In the genomic region with DNA sequence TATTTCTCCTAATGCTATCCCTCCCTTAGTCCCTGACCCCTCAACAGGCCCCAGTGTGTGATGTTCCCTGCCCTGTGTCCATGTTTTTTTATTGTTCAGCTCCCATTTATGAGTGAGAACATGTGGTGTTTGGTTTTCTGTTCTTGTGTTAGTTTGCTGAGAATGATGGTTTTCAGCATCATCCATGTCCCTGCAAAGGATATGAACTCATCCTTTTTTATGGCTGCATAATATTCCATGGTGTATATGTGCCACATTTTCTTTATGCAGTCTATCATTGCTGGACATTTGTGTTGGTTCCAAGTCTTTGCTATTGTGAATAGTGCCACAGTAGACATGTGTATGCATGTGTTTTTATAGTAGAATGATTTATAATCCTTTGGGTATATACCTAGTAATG, we compare ENCODE assay signal across 3 cellular contexts.
DNase-seq lines count a peak whose midpoint lies in the region; ATAC-seq and TF ChIP-seq lines count a peak whose summit lies in the region.
"Not testable (repeated sequence)": the region's sequence is repeated elsewhere in the genome, so short reads cannot be mapped to it uniquely, and the experiment has no call there.

No MANE protein-coding gene starts in this region.

- CTCF ChIA-PET in HEK293 (lab: Yijun Ruan, JAX), result interaction anchor here (0.6 kb wide), 1 partner anchor 410 kb away, joined by 3 read pairs; no protein-coding TSS in a partner anchor
- CTCF ChIA-PET in PC-3 (lab: Charles Lee), result not testable (repeated sequence)

- POLR2A ChIA-PET in HEK293 (lab: Yijun Ruan, JAX), result not testable (repeated sequence)
- POLR2A ChIA-PET in PC-3 (lab: Charles Lee; ENCODE audit: unreplicated experiment), result interaction anchor here (0.7 kb wide), 1 partner anchor 36 kb away, joined by 3 read pairs; no protein-coding TSS in a partner anchor

- not testable (repeated sequence) for H3K79me2 ChIP-seq in PC-3 (ENCODE audit: low read length)

- TF ChIP-seq CTCF in HEK293 (tag by site-specific recombination; IDR thresholded peaks at IDR 0.05); PC-3 (conservative IDR thresholded peaks at IDR 0.05; ENCODE audit: low read depth, low read length); VCaP (conservative IDR thresholded peaks at IDR 0.05): not testable (repeated sequence)

- ATAC-seq in PC-3, result not testable (repeated sequence)

- BruUV-seq in PC-3 (replicated peaks; lab: Mats Ljungman, UMichigan), result not testable (repeated sequence)

- not testable (repeated sequence) for H3K4me2 ChIP-seq in PC-3 (ENCODE audit: low read length)

- H3K4me1 ChIP-seq in HEK293 (ENCODE audit: control insufficient read depth, insufficient read depth, low read length); PC-3 (ENCODE audit: insufficient read depth, low read length): not testable (repeated sequence)

- intact Hi-C loops in PC-3 (cut with micrococcal nuclease), result loop anchor here (5.0 to 10.0 kb wide), 2 partner anchors 261 to 451 kb away; no protein-coding TSS in a partner anchor

- not testable (repeated sequence) for H2AFZ ChIP-seq in PC-3 (ENCODE audit: low read length)

- H3K4me3 ChIP-seq in HEK293 (ENCODE audit: low read depth, low read length); PC-3 (ENCODE audit: low read length): not testable (repeated sequence)

- not testable (repeated sequence) for H3K27ac ChIP-seq in HEK293 (ENCODE audit: extremely low read depth, low read depth, low read length)
- 0 out of 2 replicates have a peak overlapping the region, but pooled peaks have one; percentile 13 for H3K27ac ChIP-seq in PC-3 (ENCODE audit: low read length)
- peak overlapping the region; percentile 55 for H3K27ac ChIP-seq in VCaP

- not testable (repeated sequence) for DNase-seq in PC-3

- not testable (repeated sequence) for H3F3A ChIP-seq in PC-3 (ENCODE audit: low read length, unreplicated experiment)

- not testable (repeated sequence) for H4K20me1 ChIP-seq in PC-3 (ENCODE audit: low read length)

- H3K27me3 ChIP-seq in PC-3 (ENCODE audit: low read length), result not testable (repeated sequence)

- not testable (repeated sequence) for H3K36me3 ChIP-seq in HEK293 (ENCODE audit: control insufficient read depth in 2 of 2, insufficient read depth in 1 of 2, low read length in 2 of 2); PC-3 (ENCODE audit: low read depth, low read length)

- H3K9me2 ChIP-seq in PC-3 (replicated peaks; ENCODE audit: low read length), result not testable (repeated sequence)

- not testable (repeated sequence) for H3K9ac ChIP-seq in PC-3 (ENCODE audit: low read length)

- H3K9me3 ChIP-seq in HEK293 (ENCODE audit: control insufficient read depth, insufficient read depth, low read depth, low read length); PC-3 (ENCODE audit: low read length): not testable (repeated sequence)

TF ChIP-seq in HEK293, 187 proteins besides CTCF, POLR2A, EP300 and RAD21:
- peak; percentile 77 for TF ChIP-seq ZNF146 (tag by site-specific recombination; IDR thresholded peaks at IDR 0.05)
- TF ChIP-seq, protein P1, sequence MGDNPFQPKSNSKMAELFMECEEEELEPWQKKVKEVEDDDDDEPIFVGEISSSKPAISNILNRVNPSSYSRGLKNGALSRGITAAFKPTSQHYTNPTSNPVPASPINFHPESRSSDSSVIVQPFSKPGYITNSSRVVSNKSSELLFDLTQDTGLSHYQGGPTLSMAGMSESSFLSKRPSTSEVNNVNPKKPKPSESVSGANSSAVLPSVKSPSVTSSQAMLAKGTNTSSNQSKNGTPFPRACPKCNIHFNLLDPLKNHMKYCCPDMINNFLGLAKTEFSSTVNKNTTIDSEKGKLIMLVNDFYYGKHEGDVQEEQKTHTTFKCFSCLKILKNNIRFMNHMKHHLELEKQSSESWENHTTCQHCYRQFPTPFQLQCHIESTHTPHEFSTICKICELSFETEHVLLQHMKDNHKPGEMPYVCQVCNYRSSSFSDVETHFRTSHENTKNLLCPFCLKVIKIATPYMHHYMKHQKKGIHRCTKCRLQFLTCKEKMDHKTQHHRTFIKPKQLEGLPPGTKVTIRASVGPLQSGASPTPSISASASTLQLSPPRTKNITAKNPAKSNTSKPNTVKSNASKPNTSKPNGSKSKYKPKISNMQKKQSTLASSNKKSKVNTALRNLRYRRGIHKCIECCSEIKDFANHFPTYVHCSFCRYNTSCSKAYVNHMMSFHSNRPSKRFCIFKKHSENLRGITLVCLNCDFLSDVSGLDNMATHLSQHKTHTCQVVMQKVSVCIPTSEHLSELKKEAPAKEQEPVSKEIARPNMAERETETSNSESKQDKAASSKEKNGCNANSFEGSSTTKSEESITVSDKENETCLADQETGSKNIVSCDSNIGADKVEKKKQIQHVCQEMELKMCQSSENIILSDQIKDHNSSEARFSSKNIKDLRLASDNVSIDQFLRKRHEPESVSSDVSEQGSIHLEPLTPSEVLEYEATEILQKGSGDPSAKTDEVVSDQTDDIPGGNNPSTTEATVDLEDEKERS (tag by site-specific recombination; IDR thresholded peaks at IDR 0.05), result peak; percentile 76; the same call in 1 of the 2 replicates
